ENCODE assay signal across 1 cellular context in genomic region chr4:158826882-158827281, GRCh38.
TF ChIP-seq lines count a peak whose summit lies in the region.

No MANE protein-coding gene starts in this region.

TF ChIP-seq in HepG2, 621 proteins besides CTCF, POLR2A, EP300 and RAD21 (continued from another document and continues in another):
- TF ChIP-seq CSRNP2 (CRISPR knock-in tag; conservative IDR thresholded peaks at IDR 0.05; ENCODE audit: low read depth) (no peak), CEBPG (CRISPR knock-in tag; IDR thresholded peaks at IDR 0.05) (peak; percentile 65), CREM (IDR thresholded peaks at IDR 0.05) (peak; percentile 77), CREM (CRISPR knock-in tag; IDR thresholded peaks at IDR 0.05) (no peak), TBX2 (CRISPR knock-in tag; IDR thresholded peaks at IDR 0.05; ENCODE audit: borderline replicate concordance) (peak; percentile 91), KMT2A (CRISPR knock-in tag; IDR thresholded peaks at IDR 0.05) (no peak), STAT5B (CRISPR knock-in tag; IDR thresholded peaks at IDR 0.05) (no peak), ZMYM3 (CRISPR knock-in tag; IDR thresholded peaks at IDR 0.05) (peak; percentile 56; the same call in 1 of the 2 replicates), NR2C2 (CRISPR knock-in tag; IDR thresholded peaks at IDR 0.05; ENCODE audit: borderline replicate concordance) (no peak), DRAP1 (CRISPR knock-in tag; IDR thresholded peaks at IDR 0.05) (peak; percentile 69; the same call in 1 of the 2 replicates), ZNF263 (CRISPR knock-in tag; IDR thresholded peaks at IDR 0.05) (no peak), SSRP1 (CRISPR knock-in tag; IDR thresholded peaks at IDR 0.05) (no peak), NRL (CRISPR knock-in tag; IDR thresholded peaks at IDR 0.05; ENCODE audit: borderline replicate concordance) (no peak), ZNF431 (CRISPR knock-in tag; IDR thresholded peaks at IDR 0.05; ENCODE audit: borderline replicate concordance, low read depth) (no peak), SMAD9 (CRISPR knock-in tag; IDR thresholded peaks at IDR 0.05) (no peak), ZBTB3 (CRISPR knock-in tag; IDR thresholded peaks at IDR 0.05; ENCODE audit: borderline replicate concordance, low read depth) (no peak), BCLAF1 (IDR thresholded peaks at IDR 0.05) (no peak), ZNF121 (CRISPR knock-in tag; IDR thresholded peaks at IDR 0.05) (no peak), DMTF1 (CRISPR knock-in tag; IDR thresholded peaks at IDR 0.05) (no peak), ZNF816 (CRISPR knock-in tag; IDR thresholded peaks at IDR 0.05; ENCODE audit: borderline replicate concordance) (peak; percentile 88; the same call in 1 of the 2 replicates), ZNF280D (CRISPR knock-in tag; IDR thresholded peaks at IDR 0.05) (no peak), DNMT3B (CRISPR knock-in tag; conservative IDR thresholded peaks at IDR 0.05) (no peak), BRD4 (CRISPR knock-in tag; IDR thresholded peaks at IDR 0.05) (no peak), HOXA5 (CRISPR knock-in tag; IDR thresholded peaks at IDR 0.05) (no peak), ZNF672 (CRISPR knock-in tag; IDR thresholded peaks at IDR 0.05) (no peak), MAFG (CRISPR knock-in tag; IDR thresholded peaks at IDR 0.05) (no peak), BRF2 (CRISPR knock-in tag; IDR thresholded peaks at IDR 0.05) (no peak), ZNF280B (CRISPR knock-in tag; IDR thresholded peaks at IDR 0.05; ENCODE audit: borderline replicate concordance) (no peak), SNAPC4 (CRISPR knock-in tag; IDR thresholded peaks at IDR 0.05) (no peak), ZNF160 (CRISPR knock-in tag; IDR thresholded peaks at IDR 0.05) (no peak), POLR2AphosphoS2 (IDR thresholded peaks at IDR 0.05; ENCODE audit: low read depth, low read length) (no peak), KLF16 (CRISPR knock-in tag; IDR thresholded peaks at IDR 0.05) (peak in 1 of 2 experiments; percentile 34; a peak in 1 of 4 replicates), SETDB1 (CRISPR knock-in tag; IDR thresholded peaks at IDR 0.05; ENCODE audit: borderline replicate concordance) (no peak), MIER3 (CRISPR knock-in tag; IDR thresholded peaks at IDR 0.05; ENCODE audit: borderline replicate concordance) (peak; percentile 68; the same call in 1 of the 2 replicates), PLRG1 (conservative IDR thresholded peaks at IDR 0.05) (no peak), PBX3 (CRISPR knock-in tag; IDR thresholded peaks at IDR 0.05; ENCODE audit: borderline replicate concordance) (no peak), CBX2 (IDR thresholded peaks at IDR 0.05; ENCODE audit: low read depth, low read length) (no peak), CBX2 (CRISPR knock-in tag; IDR thresholded peaks at IDR 0.05; ENCODE audit: low read depth) (no peak), ZBTB34 (CRISPR knock-in tag; IDR thresholded peaks at IDR 0.05) (peak; percentile 35; the same call in 1 of the 2 replicates), NR2F2 (IDR thresholded peaks at IDR 0.05; ENCODE audit: borderline replicate concordance, low read depth) (peak; percentile 64; the same call in 1 of the 2 replicates), ZNF562 (CRISPR knock-in tag; IDR thresholded peaks at IDR 0.05; ENCODE audit: borderline replicate concordance) (no peak), SAP130 (CRISPR knock-in tag; IDR thresholded peaks at IDR 0.05; ENCODE audit: low read depth) (peak; percentile 81), BHLHE40 (IDR thresholded peaks at IDR 0.05; ENCODE audit: low read length) (no peak), RORA (CRISPR knock-in tag; IDR thresholded peaks at IDR 0.05) (no peak)
